ENCODE assay signal across 17 cellular contexts in the genomic region with DNA sequence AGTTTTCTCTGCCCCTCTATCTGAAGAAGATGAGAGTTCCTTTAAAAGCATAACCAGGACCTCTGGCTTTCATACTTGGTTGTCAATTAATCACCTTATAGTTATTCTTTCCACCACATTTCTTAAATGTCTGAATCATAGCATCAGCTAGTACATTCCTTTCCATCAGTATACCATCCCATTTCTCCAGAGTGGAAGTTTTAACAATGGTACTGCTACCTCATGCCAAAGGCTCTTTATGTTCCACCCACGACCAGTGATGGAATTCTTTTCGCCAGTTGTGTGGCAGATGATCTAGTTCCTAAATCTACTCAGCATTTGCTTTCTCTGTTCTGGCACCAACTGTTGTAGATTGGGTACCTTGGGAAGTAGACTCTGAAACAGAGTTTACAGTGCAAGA.
A peak's percentile ranks its signal among the peaks of the same experiment; 100 is the strongest.
DNase-seq lines count a peak whose midpoint lies in the region; ATAC-seq and TF ChIP-seq lines count a peak whose summit lies in the region.
"Had no signal": no experiment of that assay in that cellular context is flagged by ENCODE, and none has a peak within 500 bp of the region (broad histone marks: within the 10 kb centered on the region; RNA-seq: fewer than 3 reads in every experiment).

No MANE protein-coding gene starts in this region.

- no peak for TF ChIP-seq CTCF in AG10803 (conservative IDR thresholded peaks at IDR 0.05; ENCODE audit: low read length)
- no peak for TF ChIP-seq CTCF in tibial artery (IDR thresholded peaks at IDR 0.05)

- peak; percentile 77 for DNase-seq in AG10803 (ENCODE audit: low read depth)
- peak; percentile 57 for DNase-seq in MG63
- peak; percentile 18 for DNase-seq in epidermal melanocyte (ENCODE audit: insufficient read length, low spot score)
- DNase-seq in myocyte (ENCODE audit: low read depth): peak; percentile 42
- no peak for DNase-seq in effector memory CD8-positive, alpha-beta T cell
- no peak for DNase-seq in tibial artery
- DNase-seq in HPDE6-E6E7 (ENCODE audit: extremely low spot score): no peak
- DNase-seq: activated B cell treated with CpG ODN at 0.5 μM for 24 hours; activated CD8-positive, alpha-beta memory T cell treated with anti-CD3 and anti-CD28 coated beads, Interleukin-2, amount 10 ng/mL, durations not matched to agents 7 days and 5 days; BE2C; DMS 273 treated with DMSO at 0.1 percent for 48 hours; NCI-H1092; pancreas; stimulated activated CD4-positive, alpha-beta T cell treated with anti-CD3 and anti-CD28 coated beads, Interleukin-15, amount 100 ng/mL, for 24 hours; substantia nigra had no signal

- no peak for ATAC-seq in effector memory CD8-positive, alpha-beta T cell (replicated peaks)
- ATAC-seq in GM21619 (IDR thresholded peaks at IDR 0.05; ENCODE audit: unreplicated experiment): no peak
- ATAC-seq: activated CD8-positive, alpha-beta memory T cell treated with anti-CD3 and anti-CD28 coated beads, Interleukin-2, amount 10 ng/mL, durations not matched to agents 7 days and 5 days; pancreas had no signal

- intact Hi-C loops in tibial artery (cut with DNase I; ENCODE audit: low total_unique reads): no loop called here

- H3K4me3 Mint-ChIP-seq in effector memory CD8-positive, alpha-beta T cell: no peak overlapping the region
- H3K4me3 Mint-ChIP-seq: activated B cell treated with CpG ODN at 0.5 μM for 24 hours; activated CD8-positive, alpha-beta memory T cell treated with anti-CD3 and anti-CD28 coated beads, Interleukin-2, amount 10 ng/mL, durations not matched to agents 7 days and 5 days; activated naive CD4-positive, alpha-beta T cell treated with anti-CD3 and anti-CD28 coated beads, Interleukin-2, amount 50 U/mL, for 24 hours had no signal

- no peaks in the 10 kb centered on the region for H3K36me3 Mint-ChIP-seq in effector memory CD8-positive, alpha-beta T cell (ENCODE audit: insufficient read depth)
- H3K36me3 Mint-ChIP-seq: activated CD8-positive, alpha-beta memory T cell treated with anti-CD3 and anti-CD28 coated beads, Interleukin-2, amount 10 ng/mL, durations not matched to agents 7 days and 5 days; activated naive CD4-positive, alpha-beta T cell treated with anti-CD3 and anti-CD28 coated beads, Interleukin-2, amount 50 U/mL, for 24 hours had no signal

- peak overlapping the region in 1 of 2 donors; percentile 44 for H3K27ac ChIP-seq in tibial artery
- H3K27ac ChIP-seq: pancreas had no signal

- H3K27me3 ChIP-seq in MG63 (no peaks in the 10 kb centered on the region), tibial artery (no peaks in the 10 kb centered on the region)
- H3K27me3 ChIP-seq: BE2C had no signal

- no peaks in the 10 kb centered on the region for H3K9me3 ChIP-seq in MG63
- H3K9me3 ChIP-seq in tibial artery: no peaks in the 10 kb centered on the region
- H3K9me3 ChIP-seq: BE2C, pancreas had no signal

- H3K9me3 Mint-ChIP-seq in effector memory CD8-positive, alpha-beta T cell: no peaks in the 10 kb centered on the region
- H3K9me3 Mint-ChIP-seq: activated B cell treated with CpG ODN at 0.5 μM for 24 hours; activated naive CD4-positive, alpha-beta T cell treated with anti-CD3 and anti-CD28 coated beads, Interleukin-2, amount 50 U/mL, for 24 hours had no signal

- no peak overlapping the region for H3K27ac Mint-ChIP-seq in effector memory CD8-positive, alpha-beta T cell
- H3K27ac Mint-ChIP-seq: activated B cell treated with CpG ODN at 0.5 μM for 24 hours; activated CD8-positive, alpha-beta memory T cell treated with anti-CD3 and anti-CD28 coated beads, Interleukin-2, amount 10 ng/mL, durations not matched to agents 7 days and 5 days; activated naive CD4-positive, alpha-beta T cell treated with anti-CD3 and anti-CD28 coated beads, Interleukin-2, amount 50 U/mL, for 24 hours had no signal

- peaks cover 9 to 11% of the 10 kb centered on the region in 2 donors for H3K27me3 Mint-ChIP-seq in effector memory CD8-positive, alpha-beta T cell
- H3K27me3 Mint-ChIP-seq: activated CD8-positive, alpha-beta memory T cell treated with anti-CD3 and anti-CD28 coated beads, Interleukin-2, amount 10 ng/mL, durations not matched to agents 7 days and 5 days; activated naive CD4-positive, alpha-beta T cell treated with anti-CD3 and anti-CD28 coated beads, Interleukin-2, amount 50 U/mL, for 24 hours had no signal

- peaks cover 0 to 16% (median 3%) of the 10 kb centered on the region in 4 donors for H3K4me1 ChIP-seq in tibial artery
- H3K4me1 ChIP-seq: BE2C, pancreas had no signal

- H3K36me3 ChIP-seq in MG63 (no peaks in the 10 kb centered on the region), tibial artery (no peaks in the 10 kb centered on the region)
- H3K36me3 ChIP-seq: BE2C, pancreas had no signal

- no peaks in the 10 kb centered on the region for H3K4me1 Mint-ChIP-seq in effector memory CD8-positive, alpha-beta T cell (ENCODE audit: low read depth in 2 of 2)
- H3K4me1 Mint-ChIP-seq: activated B cell treated with CpG ODN at 0.5 μM for 24 hours; activated CD8-positive, alpha-beta memory T cell treated with anti-CD3 and anti-CD28 coated beads, Interleukin-2, amount 10 ng/mL, durations not matched to agents 7 days and 5 days had no signal

- H3K4me3 ChIP-seq in AG10803 (ENCODE audit: low read length): no peak overlapping the region
- no peak overlapping the region for H3K4me3 ChIP-seq in MG63
- H3K4me3 ChIP-seq in tibial artery: no peak overlapping the region
- H3K4me3 ChIP-seq: pancreas had no signal

Comparison
In these comparisons a context has a peak if more than half of its experiments do, and no peak if none do; other contexts are left out.
1. DNase-seq: peak in AG10803 (single experiment), MG63 (single experiment), epidermal melanocyte (single experiment) and myocyte (single experiment); none in effector memory CD8-positive, alpha-beta T cell (0 of 3), tibial artery (0 of 2) and HPDE6-E6E7 (single experiment).